1 cellular context compared by ENCODE assay signal in the genomic region with DNA sequence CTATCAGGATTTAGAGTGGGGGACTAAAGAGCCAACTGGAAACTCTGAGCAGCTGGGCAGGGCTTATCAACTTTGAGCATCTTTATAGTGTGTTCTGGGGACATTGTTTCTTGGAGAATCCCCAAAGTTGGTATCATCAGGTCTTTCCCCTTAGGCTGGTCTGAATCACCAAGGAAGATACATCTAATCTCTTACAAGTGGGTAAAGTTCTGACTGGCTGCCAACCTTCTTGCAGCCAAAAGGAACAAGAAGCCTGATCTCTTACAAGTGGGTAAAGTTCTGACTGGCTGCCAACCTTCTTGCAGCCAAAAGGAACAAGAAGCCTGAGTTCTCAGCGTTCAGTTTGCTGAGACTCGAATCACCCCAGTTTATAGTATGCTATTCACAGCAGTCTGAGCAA.
TF ChIP-seq lines count a peak whose summit lies in the region.

No MANE protein-coding gene starts in this region.

TF ChIP-seq in WTC11, 78 proteins besides CTCF, POLR2A, EP300 and RAD21 (continued from another document):
- no peak for TF ChIP-seq PREB (CRISPR knock-in tag; IDR thresholded peaks at IDR 0.05; ENCODE audit: borderline replicate concordance)
- TF ChIP-seq, protein P1, sequence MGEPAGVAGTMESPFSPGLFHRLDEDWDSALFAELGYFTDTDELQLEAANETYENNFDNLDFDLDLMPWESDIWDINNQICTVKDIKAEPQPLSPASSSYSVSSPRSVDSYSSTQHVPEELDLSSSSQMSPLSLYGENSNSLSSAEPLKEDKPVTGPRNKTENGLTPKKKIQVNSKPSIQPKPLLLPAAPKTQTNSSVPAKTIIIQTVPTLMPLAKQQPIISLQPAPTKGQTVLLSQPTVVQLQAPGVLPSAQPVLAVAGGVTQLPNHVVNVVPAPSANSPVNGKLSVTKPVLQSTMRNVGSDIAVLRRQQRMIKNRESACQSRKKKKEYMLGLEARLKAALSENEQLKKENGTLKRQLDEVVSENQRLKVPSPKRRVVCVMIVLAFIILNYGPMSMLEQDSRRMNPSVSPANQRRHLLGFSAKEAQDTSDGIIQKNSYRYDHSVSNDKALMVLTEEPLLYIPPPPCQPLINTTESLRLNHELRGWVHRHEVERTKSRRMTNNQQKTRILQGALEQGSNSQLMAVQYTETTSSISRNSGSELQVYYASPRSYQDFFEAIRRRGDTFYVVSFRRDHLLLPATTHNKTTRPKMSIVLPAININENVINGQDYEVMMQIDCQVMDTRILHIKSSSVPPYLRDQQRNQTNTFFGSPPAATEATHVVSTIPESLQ (CRISPR knock-in tag; IDR thresholded peaks at IDR 0.05), result no peak
